2 cellular contexts compared by ENCODE assay signal in genomic region chr17:45123076-45123770, GRCh38.
TF ChIP-seq lines count a peak whose summit lies in the region.

No MANE protein-coding gene starts in this region.

TF ChIP-seq in endothelial cell of umbilical vein, 7 proteins besides CTCF, POLR2A, EP300 and RAD21:
- TF ChIP-seq MYC (IDR thresholded peaks at IDR 0.05; ENCODE audit: low read depth, low read length) (no peak), FOS (IDR thresholded peaks at IDR 0.05; ENCODE audit: borderline replicate concordance, insufficient read depth, low read length) (no peak), POLR2AphosphoS5 (IDR thresholded peaks at IDR 0.05; ENCODE audit: insufficient read depth, low read depth, low read length) (no peak), GATA2 (IDR thresholded peaks at IDR 0.05; ENCODE audit: insufficient read depth, insufficient read length, low read depth, low read length) (no peak), EZH2 (IDR thresholded peaks at IDR 0.05; ENCODE audit: borderline replicate concordance, low read depth, low read length, severe bottlenecking) (no peak), MAX (IDR thresholded peaks at IDR 0.05; ENCODE audit: insufficient read depth, insufficient read length) (no peak), JUN (IDR thresholded peaks at IDR 0.05; ENCODE audit: borderline replicate concordance, insufficient read depth, insufficient read length, low read depth) (no peak)

TF ChIP-seq in GM12891, 5 proteins besides CTCF, POLR2A, EP300 and RAD21:
- TF ChIP-seq SPI1 (IDR thresholded peaks at IDR 0.05; ENCODE audit: low read depth, low read length) (no peak), POU2F2 (IDR thresholded peaks at IDR 0.05; ENCODE audit: low read depth, low read length) (no peak), PAX5 (IDR thresholded peaks at IDR 0.05; ENCODE audit: insufficient read depth, low read length, severe bottlenecking) (no peak), POLR2AphosphoS5 (IDR thresholded peaks at IDR 0.05; ENCODE audit: low read depth, low read length) (no peak), TAF1 (IDR thresholded peaks at IDR 0.05; ENCODE audit: low read depth, low read length) (no peak)
